11 cellular contexts compared by ENCODE assay signal in genomic region chr3:174859109-174859735, GRCh38. TPM values are rescaled to one million over a fixed set of nuclear protein-coding genes. Genes with fewer than 3 reads are reported as not detected.
DNase-seq lines count a peak whose midpoint lies in the region; ATAC-seq, FAIRE-seq and TF ChIP-seq lines count a peak whose summit lies in the region.
"Had no signal": no experiment of that assay in that cellular context is flagged by ENCODE, and none has a peak within 500 bp of the region (broad histone marks: within the 10 kb centered on the region; RNA-seq: fewer than 3 reads in every experiment).

Gene NAALADL2 (plus strand): TSS chr3:174859334.

- no peaks in the 10 kb centered on the region for H3K79me2 ChIP-seq in ACC112 (ENCODE audit: control insufficient read depth, insufficient read depth, low read length, unreplicated experiment)

- TF ChIP-seq CTCF in bronchial epithelial cell (IDR thresholded peaks at IDR 0.05; ENCODE audit: insufficient read depth, low read length, severe bottlenecking) (no peak), esophagus muscularis mucosa (IDR thresholded peaks at IDR 0.05) (no peak)

- 85% methylated on average over 5 of the region's 5 CpGs for WGBS in esophagus muscularis mucosa

- no peak for TF ChIP-seq POLR2A in esophagus muscularis mucosa (IDR thresholded peaks at IDR 0.05; ENCODE audit: low read depth)

- peak within 1 kb of the TSS; percentile 62 for H3K4me3 ChIP-seq in ACC112 (ENCODE audit: low read depth, low read length)
- H3K4me3 ChIP-seq in bronchial epithelial cell (ENCODE audit: low read depth, low read length) = no peak within 1 kb of the TSS
- H3K4me3 ChIP-seq in muscle layer of duodenum (ENCODE audit: low read depth in 1 of 2, low read length in 2 of 2) = peak within 1 kb of the TSS in 1 of 2 donors; percentile 47
- H3K4me3 ChIP-seq in esophagus muscularis mucosa = no peak within 1 kb of the TSS
- H3K4me3 ChIP-seq: BLaER1 had no signal

- H3K36me3 ChIP-seq in ACC112 (ENCODE audit: insufficient read depth, low read length) = no peaks in the 10 kb centered on the region
- H3K36me3 ChIP-seq in bronchial epithelial cell (ENCODE audit: control insufficient read depth, insufficient read depth, low read length) = no peaks in the 10 kb centered on the region
- H3K36me3 ChIP-seq in muscle layer of duodenum (ENCODE audit: control insufficient read depth in 1 of 2, insufficient read depth in 2 of 2, low read length in 2 of 2) = no peaks in the 10 kb centered on the region
- H3K36me3 ChIP-seq in esophagus muscularis mucosa = no peaks in the 10 kb centered on the region
- H3K36me3 ChIP-seq: BLaER1 had no signal

- H3K27ac ChIP-seq in ACC112 (ENCODE audit: low read depth, low read length) (no peak within 1 kb of the TSS), muscle layer of duodenum (ENCODE audit: low read length) (peak within 1 kb of the TSS; percentile 45), esophagus muscularis mucosa (replicated peaks in 1 of 4) (no peak within 1 kb of the TSS)
- H3K27ac ChIP-seq: BLaER1 had no signal

- intact Hi-C loops in esophagus muscularis mucosa (cut with DNase I) = no loop called here

- peak; percentile 21 for DNase-seq in NCI-H1048 (lab: John Stamatoyannopoulos, UW)
- DNase-seq in bronchial epithelial cell (ENCODE audit: low read depth) = peak; percentile 63
- no peak for DNase-seq in medulla oblongata (ENCODE audit: extremely low spot score)
- DNase-seq in GM19240 (ENCODE audit: insufficient read length, low spot score) = no peak
- no peak for DNase-seq in esophagus muscularis mucosa (ENCODE audit: extremely low spot score)
- DNase-seq: stimulated activated CD4-positive, alpha-beta T cell treated with anti-CD3 and anti-CD28 coated beads, Interleukin-15, amount 100 ng/mL, for 24 hours; stimulated activated naive B cell treated with anti-CD40 and anti-IgM and Interleukin-4, amounts not matched to agents 10 μg/mL and 1 μg/mL and 100 μg/mL, for 72 hours had no signal

- H3K27me3 ChIP-seq in ACC112 (ENCODE audit: insufficient read depth, low read length) (no peaks in the 10 kb centered on the region), bronchial epithelial cell (ENCODE audit: control insufficient read depth, insufficient read depth, low read length) (no peaks in the 10 kb centered on the region), muscle layer of duodenum (ENCODE audit: low read depth, low read length) (no peaks in the 10 kb centered on the region), esophagus muscularis mucosa (no peaks in the 10 kb centered on the region)
- H3K27me3 ChIP-seq: BLaER1 had no signal

- FAIRE-seq in bronchial epithelial cell (lab: Jason Lieb, UNC) = no peak

- no peak for ATAC-seq in GM19452 (IDR thresholded peaks at IDR 0.05; ENCODE audit: unreplicated experiment)
- ATAC-seq: stimulated activated naive B cell treated with anti-CD40 and anti-IgM and Interleukin-4, amounts not matched to agents 10 μg/mL and 1 μg/mL and 100 μg/mL, for 72 hours had no signal

- no peaks in the 10 kb centered on the region for H3K9me3 ChIP-seq in muscle layer of duodenum (ENCODE audit: control insufficient read depth in 1 of 2, low read length in 2 of 2)
- no peaks in the 10 kb centered on the region for H3K9me3 ChIP-seq in esophagus muscularis mucosa
- H3K9me3 ChIP-seq: BLaER1 had no signal

- peaks cover 10% of the 10 kb centered on the region for H3K4me1 ChIP-seq in ACC112 (ENCODE audit: control insufficient read depth, insufficient read depth, low read length, unreplicated experiment)
- H3K4me1 ChIP-seq in muscle layer of duodenum (ENCODE audit: control insufficient read depth in 1 of 2, insufficient read depth in 2 of 2, low read length in 2 of 2) = no peaks in the 10 kb centered on the region
- peaks cover 0 to 15% (median 9%) of the 10 kb centered on the region in 4 donors for H3K4me1 ChIP-seq in esophagus muscularis mucosa
- H3K4me1 ChIP-seq: BLaER1 had no signal

- peak within 1 kb of the TSS; percentile 99 for H2AFZ ChIP-seq in ACC112 (ENCODE audit: low read length, unreplicated experiment)

- no peak for TF ChIP-seq EP300 in esophagus muscularis mucosa (IDR thresholded peaks at IDR 0.05)

RNA-seq across cellular contexts. Expression of gene NAALADL2, which starts in this region (rescaled TPM):
- 1.1 and 1.4 TPM in 2 replicates for total RNA-seq in bronchial epithelial cell
- 10 to 100 TPM in 2 of 4 donors, 1 to 10 TPM in 2; 3.8 to 20.3 (median 8.6) TPM for total RNA-seq in esophagus muscularis mucosa

Comparison
In these comparisons a context has a peak if more than half of its experiments do, and no peak if none do; other contexts are left out.
1. DNase-seq: peak in NCI-H1048 (single experiment) and bronchial epithelial cell (single experiment); none in medulla oblongata (single experiment), GM19240 (single experiment) and esophagus muscularis mucosa (single experiment).